Comparison of ENCODE assay signal across 1 cellular context in the genomic region with DNA sequence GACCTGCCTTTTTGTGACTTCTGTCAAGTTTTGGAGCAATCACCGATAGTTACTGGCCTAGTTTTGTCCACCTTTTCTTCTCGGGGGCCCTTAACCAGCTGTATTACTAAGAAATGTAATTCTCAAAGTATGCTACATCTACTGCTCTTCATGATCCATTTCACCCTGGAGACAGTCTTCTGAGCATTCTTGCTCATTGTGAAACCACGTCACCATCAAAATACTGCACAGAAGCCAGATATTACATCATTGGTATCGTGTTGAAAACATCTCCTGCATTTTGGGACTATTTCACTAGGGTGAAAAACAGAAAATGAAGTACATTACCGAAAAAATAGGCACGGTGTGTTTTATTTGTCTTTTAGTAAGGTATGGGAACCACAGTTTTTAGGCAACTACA.
TF ChIP-seq lines count a peak whose summit lies in the region.

No MANE protein-coding gene starts in this region.

TF ChIP-seq in GM23338, 12 proteins besides CTCF, POLR2A, EP300 and RAD21 (continued from another document):
- no peak for TF ChIP-seq ZNF462 (CRISPR knock-in tag; IDR thresholded peaks at IDR 0.05)
- TF ChIP-seq EZH2 (IDR thresholded peaks at IDR 0.05; ENCODE audit: low read depth, unreplicated experiment), result no peak
- TF ChIP-seq STAT1 (IDR thresholded peaks at IDR 0.05; ENCODE audit: unreplicated experiment), result no peak
